ENCODE assay signal across 1 cellular context in genomic region chr5:80204808-80205614, GRCh38.
TF ChIP-seq lines count a peak whose summit lies in the region.

No MANE protein-coding gene starts in this region.

TF ChIP-seq in HepG2, 621 proteins besides CTCF, POLR2A, EP300 and RAD21 (continued from another document and continues in another):
- TF ChIP-seq ZNF597 (CRISPR knock-in tag; IDR thresholded peaks at IDR 0.05) (no peak), POLR2AphosphoS5 (IDR thresholded peaks at IDR 0.05; ENCODE audit: low read depth, low read length) (no peak), ZBTB7A (CRISPR knock-in tag; IDR thresholded peaks at IDR 0.05) (no peak; the same call in 1 of the 2 replicates), ZNF160 (CRISPR knock-in tag; IDR thresholded peaks at IDR 0.05) (no peak), ZNF343 (CRISPR knock-in tag; IDR thresholded peaks at IDR 0.05) (no peak), ZNF644 (CRISPR knock-in tag; IDR thresholded peaks at IDR 0.05; ENCODE audit: low read depth) (no peak), RAD51 (IDR thresholded peaks at IDR 0.05; ENCODE audit: borderline replicate concordance) (no peak), NR0B2 (CRISPR knock-in tag; IDR thresholded peaks at IDR 0.05) (no peak), ZNF260 (CRISPR knock-in tag; IDR thresholded peaks at IDR 0.05; ENCODE audit: borderline replicate concordance, low read depth) (no peak), CREB3 (CRISPR knock-in tag; IDR thresholded peaks at IDR 0.05) (no peak), PAF1 (CRISPR knock-in tag; IDR thresholded peaks at IDR 0.05) (no peak), SP140L (CRISPR knock-in tag; IDR thresholded peaks at IDR 0.05; ENCODE audit: borderline replicate concordance) (peak; percentile 84; the same call in 1 of the 2 replicates), ZNF460 (CRISPR knock-in tag; IDR thresholded peaks at IDR 0.05; ENCODE audit: borderline replicate concordance) (peak; percentile 57; the same call in 1 of the 2 replicates), JUN (CRISPR knock-in tag; IDR thresholded peaks at IDR 0.05) (no peak), CBFB (CRISPR knock-in tag; IDR thresholded peaks at IDR 0.05) (0 out of 2 replicates have a peak, but pooled peaks have one; percentile 44), JUNB (CRISPR knock-in tag; IDR thresholded peaks at IDR 0.05; ENCODE audit: borderline replicate concordance) (no peak), KAT8 (CRISPR knock-in tag; IDR thresholded peaks at IDR 0.05) (peak; percentile 72; the same call in 1 of the 2 replicates), TCF7 (IDR thresholded peaks at IDR 0.05; ENCODE audit: low read depth) (peak; percentile 56; the same call in 1 of the 2 replicates), FOXO1 (CRISPR knock-in tag; IDR thresholded peaks at IDR 0.05) (peak; percentile 95), ZNF510 (CRISPR knock-in tag; IDR thresholded peaks at IDR 0.05; ENCODE audit: low read depth) (no peak), DMAP1 (CRISPR knock-in tag; IDR thresholded peaks at IDR 0.05) (no peak), FOXA3 (CRISPR knock-in tag; IDR thresholded peaks at IDR 0.05) (peak; percentile 95), RELA (CRISPR knock-in tag; IDR thresholded peaks at IDR 0.05) (no peak), ZNF326 (CRISPR knock-in tag; IDR thresholded peaks at IDR 0.05; ENCODE audit: borderline replicate concordance) (no peak), ZNF790 (CRISPR knock-in tag; IDR thresholded peaks at IDR 0.05; ENCODE audit: borderline replicate concordance) (no peak), ZNF672 (CRISPR knock-in tag; IDR thresholded peaks at IDR 0.05) (no peak), ZC3H13 (CRISPR knock-in tag; IDR thresholded peaks at IDR 0.05) (no peak), SKI (IDR thresholded peaks at IDR 0.05; ENCODE audit: partially characterized antibody) (peak; percentile 93), SPEN (CRISPR knock-in tag; IDR thresholded peaks at IDR 0.05; ENCODE audit: low read depth) (no peak; the same call in 1 of the 2 replicates), ZNF678 (CRISPR knock-in tag; IDR thresholded peaks at IDR 0.05) (no peak), ZNF777 (CRISPR knock-in tag; IDR thresholded peaks at IDR 0.05) (no peak), ZNF180 (CRISPR knock-in tag; IDR thresholded peaks at IDR 0.05; ENCODE audit: borderline replicate concordance, low read depth) (no peak), YY1 (IDR thresholded peaks at IDR 0.05; ENCODE audit: insufficient read depth, insufficient replicate concordance, low read depth, low read length) (no peak), SNRNP70 (IDR thresholded peaks at IDR 0.05; ENCODE audit: low read depth, low read length) (no peak), GMEB2 (CRISPR knock-in tag; IDR thresholded peaks at IDR 0.05; ENCODE audit: low read depth) (no peak), POLR2G (IDR thresholded peaks at IDR 0.05; ENCODE audit: low read depth, low read length) (no peak), ZNF746 (CRISPR knock-in tag; IDR thresholded peaks at IDR 0.05) (peak; percentile 80), ARID2 (CRISPR knock-in tag; IDR thresholded peaks at IDR 0.05; ENCODE audit: borderline replicate concordance) (no peak), ARHGAP35 (CRISPR knock-in tag; IDR thresholded peaks at IDR 0.05; ENCODE audit: borderline replicate concordance) (no peak), ZNF646 (CRISPR knock-in tag; IDR thresholded peaks at IDR 0.05) (peak; percentile 53; the same call in 1 of the 2 replicates), ETV5 (CRISPR knock-in tag; IDR thresholded peaks at IDR 0.05; ENCODE audit: borderline replicate concordance) (peak; percentile 16; the same call in 1 of the 2 replicates), POGK (CRISPR knock-in tag; conservative IDR thresholded peaks at IDR 0.05) (peak; percentile 38; the same call in 1 of the 2 replicates), TEAD3 (CRISPR knock-in tag; optimal IDR thresholded peaks at IDR 0.05; ENCODE audit: borderline replicate concordance) (peak; percentile 92), ZFP36L2 (CRISPR knock-in tag; IDR thresholded peaks at IDR 0.05) (no peak), ETV6 (CRISPR knock-in tag; conservative IDR thresholded peaks at IDR 0.05) (no peak), TFDP1 (CRISPR knock-in tag; IDR thresholded peaks at IDR 0.05; ENCODE audit: borderline replicate concordance) (no peak), ZNF101 (CRISPR knock-in tag; IDR thresholded peaks at IDR 0.05; ENCODE audit: borderline replicate concordance, low read depth) (no peak), ZNF230 (CRISPR knock-in tag; IDR thresholded peaks at IDR 0.05) (no peak), IRX3 (CRISPR knock-in tag; IDR thresholded peaks at IDR 0.05; ENCODE audit: borderline replicate concordance, low read depth) (no peak), TRAFD1 (CRISPR knock-in tag; IDR thresholded peaks at IDR 0.05; ENCODE audit: borderline replicate concordance) (no peak), ZBTB33 (CRISPR knock-in tag; IDR thresholded peaks at IDR 0.05) (peak; percentile 73)
